14 cellular contexts compared by ENCODE assay signal in genomic region chr6:15308445-15309213, GRCh38.
DNase-seq lines count a peak whose midpoint lies in the region; ATAC-seq and TF ChIP-seq lines count a peak whose summit lies in the region.
"Had no signal": no experiment of that assay in that cellular context is flagged by ENCODE, and none has a peak within 500 bp of the region (broad histone marks: within the 10 kb centered on the region; RNA-seq: fewer than 3 reads in every experiment).

No MANE protein-coding gene starts in this region.

- TF ChIP-seq CTCF in cardiac fibroblast (IDR thresholded peaks at IDR 0.05; ENCODE audit: low read depth, low read length) = no peak

- ATAC-seq in HG03460 (IDR thresholded peaks at IDR 0.05; ENCODE audit: unreplicated experiment) (no peak), HG03108 (IDR thresholded peaks at IDR 0.05; ENCODE audit: unreplicated experiment) (no peak)
- ATAC-seq: A549 had no signal

- H3K4me1 Mint-ChIP-seq in T-helper 1 cell treated with Interleukin-12 subunit alpha and Interleukin-12 subunit beta and Interleukin-4 antibody, amounts not matched to agents 30 μg/mL and 1 μg/mL, for 36 hours (ENCODE audit: low read depth) = peaks cover 70% of the 10 kb centered on the region

- H3K27ac Mint-ChIP-seq in T-helper 1 cell treated with Interleukin-12 subunit alpha and Interleukin-12 subunit beta and Interleukin-4 antibody, amounts not matched to agents 30 μg/mL and 1 μg/mL, for 36 hours = peak overlapping the region; percentile 39

- H3K36me3 Mint-ChIP-seq in T-helper 1 cell treated with Interleukin-12 subunit alpha and Interleukin-12 subunit beta and Interleukin-4 antibody, amounts not matched to agents 30 μg/mL and 1 μg/mL, for 36 hours (ENCODE audit: low read depth) = peaks cover 15% of the 10 kb centered on the region

- H3K4me3 Mint-ChIP-seq in T-helper 1 cell treated with Interleukin-12 subunit alpha and Interleukin-12 subunit beta and Interleukin-4 antibody, amounts not matched to agents 30 μg/mL and 1 μg/mL, for 36 hours = peak overlapping the region; percentile 8

- H3K4me3 ChIP-seq in cardiac fibroblast (replicated peaks in 1 of 2; ENCODE audit: low read depth in 2 of 2, low read length in 2 of 2) = no peak overlapping the region
- H3K4me3 ChIP-seq: A549, Peyer's patch, vagina had no signal

- H3K9me3 Mint-ChIP-seq in T-helper 1 cell treated with Interleukin-12 subunit alpha and Interleukin-12 subunit beta and Interleukin-4 antibody, amounts not matched to agents 30 μg/mL and 1 μg/mL, for 36 hours = no peaks in the 10 kb centered on the region

- DNase-seq in T-helper 1 cell = no peak
- peak; percentile 27 for DNase-seq in NCI-H69 (lab: John Stamatoyannopoulos, UW)
- DNase-seq in cardiac fibroblast (ENCODE audit: low read depth in 2 of 2) = peak; percentile 34 to 49
- peak; percentile 36 for DNase-seq in pulmonary artery endothelial cell (ENCODE audit: low read depth, low spot score)
- DNase-seq in activated CD4-positive, alpha-beta T cell treated with anti-CD3 and anti-CD28 coated beads, Interleukin-2, amount 50 U/mL, for 4 hours = no peak
- DNase-seq: cerebellar nuclear complex, foreskin melanocyte, NCI-H1092 treated with DMSO at 0.1 percent for 48 hours, Peyer's patch had no signal

- no peaks in the 10 kb centered on the region for H3K27me3 Mint-ChIP-seq in T-helper 1 cell treated with Interleukin-12 subunit alpha and Interleukin-12 subunit beta and Interleukin-4 antibody, amounts not matched to agents 30 μg/mL and 1 μg/mL, for 36 hours (ENCODE audit: low read depth)

Comparison
In these comparisons a context has a peak if more than half of its experiments do, and no peak if none do; other contexts are left out.
1. DNase-seq: peak in NCI-H69 (single experiment), cardiac fibroblast (2 of 2) and pulmonary artery endothelial cell (single experiment); none in T-helper 1 cell (0 of 5) and activated CD4-positive, alpha-beta T cell treated with anti-CD3 and anti-CD28 coated beads, Interleukin-2, amount 50 U/mL, for 4 hours (0 of 2).